2 cellular contexts compared by ENCODE assay signal in genomic region chrX:96685205-96686099, GRCh38.
TF ChIP-seq lines count a peak whose summit lies in the region.

No MANE protein-coding gene starts in this region.

TF ChIP-seq in HCT116, 20 proteins besides CTCF, POLR2A, EP300 and RAD21 (continued from another document):
- no peak for TF ChIP-seq REST (IDR thresholded peaks at IDR 0.05; ENCODE audit: low read depth)
- TF ChIP-seq ZBTB33 (IDR thresholded peaks at IDR 0.05; ENCODE audit: extremely low read depth, insufficient replicate concordance, low read length) = no peak
- TF ChIP-seq ELF1 (IDR thresholded peaks at IDR 0.05; ENCODE audit: borderline replicate concordance, low read depth) = no peak
- no peak for TF ChIP-seq POLR2AphosphoS5 (IDR thresholded peaks at IDR 0.05; ENCODE audit: low read depth, low read length)
- no peak for TF ChIP-seq JUND (IDR thresholded peaks at IDR 0.05)

TF ChIP-seq in neural cell, 6 proteins besides CTCF, POLR2A, EP300 and RAD21 (continued from another document):
- no peak for TF ChIP-seq REST (IDR thresholded peaks at IDR 0.05; ENCODE audit: borderline replicate concordance)
- TF ChIP-seq EZH2 (IDR thresholded peaks at IDR 0.05; ENCODE audit: borderline replicate concordance, insufficient read depth, low read length, poor library complexity, severe bottlenecking) = no peak
- TF ChIP-seq TAF1 (IDR thresholded peaks at IDR 0.05; ENCODE audit: low read depth) = no peak
- no peak for TF ChIP-seq MXI1 (conservative IDR thresholded peaks at IDR 0.05; ENCODE audit: poor library complexity, severe bottlenecking)
